14 cellular contexts compared by ENCODE assay signal in the genomic region with DNA sequence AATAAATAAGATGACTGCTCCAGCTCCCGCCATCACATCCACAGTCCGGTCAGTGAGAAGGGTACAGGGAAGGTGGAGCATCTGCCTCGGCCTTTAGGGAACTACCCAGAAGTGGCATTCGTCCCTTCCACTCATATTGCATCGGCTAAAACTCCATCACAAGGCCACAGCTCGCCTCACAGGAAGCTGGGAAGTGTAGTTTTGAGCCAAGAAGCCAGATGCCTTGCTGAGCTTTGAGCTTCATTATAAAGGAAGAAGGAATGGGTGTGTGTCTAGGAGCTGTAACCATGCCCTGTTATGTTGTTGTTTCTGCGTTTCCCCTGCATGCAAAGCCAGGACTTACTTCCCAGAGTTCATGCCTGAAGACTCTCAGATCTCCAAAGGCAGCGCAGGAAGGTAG.
DNase-seq lines count a peak whose midpoint lies in the region; ATAC-seq and TF ChIP-seq lines count a peak whose summit lies in the region.
"Had no signal": no experiment of that assay in that cellular context is flagged by ENCODE, and none has a peak within 500 bp of the region (broad histone marks: within the 10 kb centered on the region; RNA-seq: fewer than 3 reads in every experiment).

No MANE protein-coding gene starts in this region.

- ATAC-seq in HG03378 (IDR thresholded peaks at IDR 0.05; ENCODE audit: unreplicated experiment) (no peak), HG03460 (IDR thresholded peaks at IDR 0.05; ENCODE audit: unreplicated experiment) (no peak)
- ATAC-seq: activated CD4-positive, alpha-beta T cell treated with anti-CD3 and anti-CD28 coated beads for 36 hours; activated T-cell treated with anti-CD3 and anti-CD28 coated beads, Interleukin-2, amount 50 U/mL, for 72 hours had no signal

- no peak overlapping the region for H3K4ac ChIP-seq in neuronal stem cell (ENCODE audit: low read length)

- CTCF ChIA-PET in mammary epithelial cell (lab: Charles Lee; ENCODE audit: low non-redundant PET): no interaction called here

- H3K79me1 ChIP-seq in neuronal stem cell (ENCODE audit: low read depth, low read length): no peaks in the 10 kb centered on the region

- no peak overlapping the region for H2BK5ac ChIP-seq in neuronal stem cell (ENCODE audit: low read length)

- H2AFZ ChIP-seq in mammary epithelial cell (ENCODE audit: low read depth, low read length) (no peak overlapping the region), neuronal stem cell (ENCODE audit: low read length) (peak overlapping the region; percentile 87)

- H3K4me1 ChIP-seq in breast epithelium (no peaks in the 10 kb centered on the region), mammary epithelial cell (ENCODE audit: insufficient read depth, low read length) (peaks cover 40% of the 10 kb centered on the region), neuronal stem cell (ENCODE audit: control insufficient read depth in 2 of 2, insufficient read depth in 1 of 2, low read depth in 1 of 2, low read length in 2 of 2) (peaks cover 17 to 23% of the 10 kb centered on the region in 2 donors), uterus (peaks cover 17 to 20% of the 10 kb centered on the region in 2 donors)

- H2BK120ac ChIP-seq in neuronal stem cell (ENCODE audit: low read depth, low read length): no peak overlapping the region

- WGBS in mammary epithelial cell (ENCODE audit: low coverage, missing lambda C conversion rate): 85% methylated on average over 7 of the region's 8 CpGs
- WGBS in neuronal stem cell (ENCODE audit: extremely low coverage in 2 of 2, insufficient read length in 2 of 2, insufficient replicate concordance in 1 of 2), 2 donors: no CpG with 5 or more reads among the region's 8 CpGs

- no peak for TF ChIP-seq CTCF in breast epithelium (IDR thresholded peaks at IDR 0.05)
- TF ChIP-seq CTCF in mammary epithelial cell (conservative IDR thresholded peaks at IDR 0.05 in 1 of 2, IDR thresholded peaks at IDR 0.05 in 1 of 2; ENCODE audit: extremely low read depth in 1 of 2, insufficient read depth in 1 of 2, low read depth in 1 of 2, low read length in 2 of 2): no peak
- TF ChIP-seq CTCF in uterus (IDR thresholded peaks at IDR 0.05): no peak

- no peak overlapping the region for H3K4me3 ChIP-seq in breast epithelium
- no peak overlapping the region for H3K4me3 ChIP-seq in mammary epithelial cell (replicated peaks in 1 of 3; ENCODE audit: insufficient read depth in 1 of 3, low read depth in 2 of 3, low read length in 3 of 3)
- H3K4me3 ChIP-seq in neuronal stem cell (ENCODE audit: low read length in 2 of 2): no peak overlapping the region
- peak overlapping the region in 1 of 2 donors; percentile 29 for H3K4me3 ChIP-seq in uterus

- TF ChIP-seq POLR2A in breast epithelium (IDR thresholded peaks at IDR 0.05) (no peak), uterus (IDR thresholded peaks at IDR 0.05) (no peak)

- peak overlapping the region; percentile 10 for H2BK12ac ChIP-seq in neuronal stem cell (ENCODE audit: low read length)

- H3K27me3 ChIP-seq in breast epithelium (no peaks in the 10 kb centered on the region), mammary epithelial cell (ENCODE audit: insufficient read depth, low read length) (no peaks in the 10 kb centered on the region), neuronal stem cell (ENCODE audit: control insufficient read depth in 3 of 3, insufficient read depth in 3 of 3, low read depth in 1 of 3, low read length in 3 of 3) (peaks cover 0 to 8% (median 0%) of the 10 kb centered on the region in 3 experiments), uterus (no peaks in the 10 kb centered on the region)

- H3K14ac ChIP-seq in neuronal stem cell (ENCODE audit: low read length): no peak overlapping the region

- no peak overlapping the region for H3K9ac ChIP-seq in mammary epithelial cell (ENCODE audit: insufficient read depth, low read length)
- no peak overlapping the region for H3K9ac ChIP-seq in neuronal stem cell (ENCODE audit: low read depth, low read length, poor library complexity)

- dilution Hi-C loops in mammary epithelial cell (cut with HindIII; ENCODE audit: low sequenced_read_pairs): no loop called here

- H3K4me2 ChIP-seq in mammary epithelial cell (ENCODE audit: insufficient read depth, low read depth, low read length): no peak overlapping the region
- no peak overlapping the region for H3K4me2 ChIP-seq in neuronal stem cell (ENCODE audit: insufficient read depth, low read length, poor library complexity, severe bottlenecking)

- no TSS peak for BruUV-seq in mammary epithelial cell (replicated peaks; lab: Mats Ljungman, UMichigan)

- no peak for DNase-seq in breast epithelium (ENCODE audit: low spot score in 2 of 2)
- no peak for DNase-seq in mammary epithelial cell
- DNase-seq in fibroblast of peridontal ligament (ENCODE audit: extremely low read depth): peak; percentile 62
- no peak for DNase-seq in neuronal stem cell (ENCODE audit: low spot score)
- DNase-seq in uterus: peak in 1 of 2 donors; percentile 59
- DNase-seq in stimulated activated CD4-positive, alpha-beta T cell treated with anti-CD3 and anti-CD28 coated beads, Interleukin-4, amount 100 ng/mL, for 1 hour: no peak
- DNase-seq: activated CD4-positive, alpha-beta T cell treated with anti-CD3 and anti-CD28 coated beads for 36 hours; activated T-cell treated with anti-CD3 and anti-CD28 coated beads, Interleukin-2, amount 50 U/mL, for 72 hours; amygdala; midbrain; NCI-H2107; small intestine had no signal

- intact Hi-C loops in breast epithelium (cut with DNase I; ENCODE audit: low total_unique reads) (no loop called here), mammary epithelial cell (cut with micrococcal nuclease) (no loop called here), uterus (cut with DNase I; ENCODE audit: low total_unique reads) (loop anchor here (5.0 kb wide), 1 partner anchor 72 kb away; a partner anchor contains a TSS)

- H4K20me1 ChIP-seq in mammary epithelial cell (ENCODE audit: insufficient read depth, low read length): no peaks in the 10 kb centered on the region

- no peak overlapping the region for H4K91ac ChIP-seq in neuronal stem cell (ENCODE audit: low read depth, low read length, poor library complexity)

- H3K18ac ChIP-seq in neuronal stem cell (ENCODE audit: low read length): peak overlapping the region; percentile 17

- H3K27ac ChIP-seq in breast epithelium (peak overlapping the region; percentile 80 to 85), mammary epithelial cell (ENCODE audit: insufficient read depth, low read depth, low read length) (no peak overlapping the region), neuronal stem cell (replicated peaks; ENCODE audit: low read length) (no peak overlapping the region), uterus (peak overlapping the region; percentile 94)

- no peak overlapping the region for H3K23ac ChIP-seq in neuronal stem cell (ENCODE audit: low read depth, low read length, poor library complexity)

- H3K36me3 ChIP-seq in breast epithelium: no peaks in the 10 kb centered on the region
- H3K36me3 ChIP-seq in mammary epithelial cell (ENCODE audit: insufficient read depth, low read length): no peaks in the 10 kb centered on the region
- H3K36me3 ChIP-seq in neuronal stem cell (replicated peaks in 1 of 2; ENCODE audit: control insufficient read depth in 2 of 2, insufficient read depth in 2 of 2, low read length in 2 of 2): no peaks in the 10 kb centered on the region
- H3K36me3 ChIP-seq in uterus: no peaks in the 10 kb centered on the region

- H3K9me3 ChIP-seq in breast epithelium: no peaks in the 10 kb centered on the region
- no peaks in the 10 kb centered on the region for H3K9me3 ChIP-seq in mammary epithelial cell (replicated peaks; ENCODE audit: insufficient read depth, low read length)
- H3K9me3 ChIP-seq in neuronal stem cell (replicated peaks in 1 of 2; ENCODE audit: control insufficient read depth in 2 of 2, insufficient read depth in 1 of 2, low read depth in 1 of 2, low read length in 2 of 2): no peaks in the 10 kb centered on the region
- H3K9me3 ChIP-seq in uterus: no peaks in the 10 kb centered on the region

- no peak overlapping the region for H2BK15ac ChIP-seq in neuronal stem cell (ENCODE audit: low read length)

- in situ Hi-C loops in mammary epithelial cell (cut with MboI; ENCODE audit: low sequenced_read_pairs in 2 of 2): no loop called here

- H4K8ac ChIP-seq in neuronal stem cell (ENCODE audit: low read depth, low read length): no peak overlapping the region

- H2AK5ac ChIP-seq in neuronal stem cell (ENCODE audit: low read depth, low read length): no peak overlapping the region

- H3K79me2 ChIP-seq in mammary epithelial cell (ENCODE audit: insufficient read depth, low read length): no peaks in the 10 kb centered on the region

Comparison
In these comparisons a context has a peak if more than half of its experiments do, and no peak if none do; other contexts are left out.
1. H3K27ac ChIP-seq: peak in breast epithelium (2 of 2) and uterus (2 of 2); none in mammary epithelial cell (single experiment) and neuronal stem cell (single experiment).